Comparison of ENCODE assay signal across 22 cellular contexts in the genomic region with DNA sequence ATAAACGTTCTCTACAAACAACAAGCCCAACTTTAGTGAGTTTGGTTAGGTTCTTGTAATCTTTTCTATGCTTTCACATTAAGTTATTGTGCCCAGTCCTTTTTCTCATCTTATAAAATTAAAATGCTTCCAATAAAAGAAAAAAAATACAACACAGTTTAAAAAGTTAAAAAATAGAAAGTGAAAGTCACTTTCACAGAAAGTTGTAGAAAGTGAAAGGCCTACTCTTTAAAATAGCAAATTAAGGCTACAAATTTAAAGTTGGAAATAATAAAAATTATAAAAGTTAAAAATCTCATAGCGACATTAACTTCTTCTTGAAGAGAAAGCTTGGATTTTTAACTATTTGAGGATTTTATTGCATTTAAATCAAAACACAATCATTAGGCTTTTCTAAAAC.
"Had no signal": no experiment of that assay in that cellular context is flagged by ENCODE, and none has a peak within 500 bp of the region (broad histone marks: within the 10 kb centered on the region; RNA-seq: fewer than 3 reads in every experiment).

No MANE protein-coding gene starts in this region.

- H3K4me3 Mint-ChIP-seq: activated B cell treated with CpG ODN at 0.5 μM for 24 hours; activated CD4-positive, alpha-beta T cell treated with anti-CD3 and anti-CD28 coated beads for 36 hours; nephron had no signal

- ATAC-seq: activated CD4-positive, alpha-beta T cell treated with anti-CD3 and anti-CD28 coated beads for 36 hours; gastroesophageal sphincter; heart left ventricle; lower lobe of right lung; psoas muscle; stimulated activated naive CD8-positive, alpha-beta T cell treated with anti-CD3 and anti-CD28 coated beads, Interleukin-15, Interleukin-2, amounts not matched to agents 100 U/mL and 50 U/mL, for 24 hours; upper lobe of right lung had no signal

- H3K27me3 ChIP-seq: esophagus squamous epithelium, gastroesophageal sphincter, heart left ventricle, neutrophil, ovary, right atrium auricular region, spleen, thyroid gland, upper lobe of right lung had no signal

- DNase-seq: activated B cell treated with CpG ODN at 0.5 μM for 24 hours; activated CD4-positive, alpha-beta T cell treated with anti-CD3 and anti-CD28 coated beads for 36 hours; activated CD4-positive, alpha-beta T cell treated with anti-CD3 and anti-CD28 coated beads, Interleukin-2, amount 50 U/mL, for 4 hours; activated effector memory CD4-positive, alpha-beta T cell treated with anti-CD3 and anti-CD28 coated beads, Interleukin-2, amount 50 U/mL, for 16 hours; activated naive CD4-positive, alpha-beta T cell treated with anti-CD3 and anti-CD28 coated beads, Interleukin-2, amount 50 U/mL, for 16 hours; esophagus squamous epithelium; heart left ventricle; lower lobe of right lung; ovary; psoas muscle; spleen; stimulated activated CD4-positive, alpha-beta T cell treated with anti-CD3 and anti-CD28 coated beads, Interleukin-4, amount 100 ng/mL, for 1 hour; stimulated activated naive CD8-positive, alpha-beta T cell treated with anti-CD3 and anti-CD28 coated beads, Interleukin-15, Interleukin-2, amounts not matched to agents 100 U/mL and 50 U/mL, for 24 hours; T-helper 9 cell; thyroid gland; upper lobe of right lung had no signal

- H3K27me3 Mint-ChIP-seq: activated B cell treated with CpG ODN at 0.5 μM for 24 hours; activated CD4-positive, alpha-beta T cell treated with anti-CD3 and anti-CD28 coated beads for 36 hours had no signal

- H3K4me1 Mint-ChIP-seq: nephron had no signal

- H3K27ac ChIP-seq: coronary artery, esophagus squamous epithelium, gastroesophageal sphincter, lower lobe of right lung, neutrophil, ovary, psoas muscle, right atrium auricular region, spleen, thyroid gland, upper lobe of right lung had no signal

- H3K9me3 ChIP-seq: esophagus squamous epithelium, gastroesophageal sphincter, heart left ventricle, lower lobe of right lung, neutrophil, ovary, psoas muscle, right atrium auricular region, spleen, thyroid gland, upper lobe of right lung had no signal

- H3K27ac Mint-ChIP-seq: nephron had no signal

- FAIRE-seq: astrocyte had no signal

- H3K9me3 Mint-ChIP-seq: activated B cell treated with CpG ODN at 0.5 μM for 24 hours, nephron had no signal
